ENCODE assay signal across 15 cellular contexts in the genomic region with DNA sequence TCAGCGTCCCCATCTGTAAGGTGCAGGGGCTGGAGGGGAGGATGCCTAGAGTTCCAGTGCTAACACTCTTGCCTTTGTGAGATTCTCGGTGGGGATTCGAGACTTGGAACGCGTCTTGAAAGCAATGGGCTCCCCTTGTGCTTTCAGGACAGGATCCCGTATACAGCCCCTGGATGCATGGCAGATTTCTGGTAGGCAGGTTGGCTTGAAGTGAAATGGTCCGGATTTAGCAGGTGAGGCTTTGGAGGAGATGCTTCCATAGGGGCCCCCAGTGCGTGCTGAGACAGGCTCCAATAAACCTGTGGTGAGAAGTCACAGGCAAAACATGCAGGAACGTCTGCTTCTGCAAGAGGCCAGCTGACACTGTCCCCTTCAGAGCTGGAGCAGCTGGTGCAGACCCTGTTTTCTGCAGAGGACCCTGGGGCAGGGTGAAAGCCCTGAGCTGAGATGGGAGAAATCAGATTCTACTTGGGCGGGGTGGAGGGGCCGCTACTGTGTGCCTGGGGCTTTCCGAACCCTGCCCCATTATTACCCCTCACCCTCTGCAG.
DNase-seq lines count a peak whose midpoint lies in the region; ATAC-seq, FAIRE-seq and TF ChIP-seq lines count a peak whose summit lies in the region.
"Had no signal": no experiment of that assay in that cellular context is flagged by ENCODE, and none has a peak within 500 bp of the region (broad histone marks: within the 10 kb centered on the region; RNA-seq: fewer than 3 reads in every experiment).

No MANE protein-coding gene starts in this region.

- H3K9ac ChIP-seq in mammary epithelial cell (ENCODE audit: insufficient read depth, low read length), result no peak overlapping the region

- H3K79me2 ChIP-seq in mammary epithelial cell (ENCODE audit: insufficient read depth, low read length), result no peaks in the 10 kb centered on the region

- H3K27me3 ChIP-seq in mammary epithelial cell (ENCODE audit: insufficient read depth, low read length) (no peaks in the 10 kb centered on the region), bronchial epithelial cell (ENCODE audit: control insufficient read depth, insufficient read depth, low read length) (peaks cover 3% of the 10 kb centered on the region), lung (ENCODE audit: control insufficient read depth, insufficient read depth) (no peaks in the 10 kb centered on the region), testis (no peaks in the 10 kb centered on the region)
- H3K27me3 ChIP-seq: MG63 had no signal

- H3K4me3 ChIP-seq in mammary epithelial cell (replicated peaks in 1 of 3; ENCODE audit: insufficient read depth in 1 of 3, low read depth in 2 of 3, low read length in 3 of 3) (no peak overlapping the region), bronchial epithelial cell (ENCODE audit: low read depth, low read length) (no peak overlapping the region), lung (no peak overlapping the region), testis (no peak overlapping the region)
- H3K4me3 ChIP-seq: MG63 had no signal

- ATAC-seq in lung (ENCODE audit: insufficient read depth, low FRiP score), result no peak

- BruUV-seq in mammary epithelial cell (replicated peaks; lab: Mats Ljungman, UMichigan), result no TSS peak
- no TSS peak for BruUV-seq in MCF 10A (replicated peaks; lab: Mats Ljungman, UMichigan)

- dilution Hi-C loops in mammary epithelial cell (cut with HindIII; ENCODE audit: low sequenced_read_pairs), result no loop called here

- FAIRE-seq in bronchial epithelial cell (lab: Jason Lieb, UNC), result peak; percentile 28
- FAIRE-seq: GM12891, GM18507 had no signal

- DNase-seq in mammary epithelial cell, result peak; percentile 26
- no peak for DNase-seq in MCF 10A (ENCODE audit: unreplicated experiment)
- no peak for DNase-seq in bronchial epithelial cell (ENCODE audit: low read depth)
- peak; percentile 23 for DNase-seq in lung (ENCODE audit: low spot score)
- DNase-seq in testis, result peak; percentile 2
- no peak for DNase-seq in NCI-H1417 (lab: John Stamatoyannopoulos, UW)
- no peak for DNase-seq in SIG-M5 (lab: John Stamatoyannopoulos, UW)
- no peak for DNase-seq in HFFc6
- DNase-seq: GDM1, MG63, NCI-H187, NCI-H774 had no signal

- no peaks in the 10 kb centered on the region for H4K20me1 ChIP-seq in mammary epithelial cell (ENCODE audit: insufficient read depth, low read length)

- 40% methylated on average over 8 of the region's 12 CpGs for WGBS in mammary epithelial cell (ENCODE audit: low coverage, missing lambda C conversion rate)
- 80 to 83% methylated on average over 12 of the region's 12 CpGs for WGBS in lung, 2 donors
- 82 to 84% methylated on average over 12 of the region's 12 CpGs for WGBS in testis, 2 donors

- H3K9me3 Mint-ChIP-seq in MCF 10A (ENCODE audit: unreplicated experiment), result no peaks in the 10 kb centered on the region
- peaks cover 20% of the 10 kb centered on the region for H3K9me3 Mint-ChIP-seq in HFFc6

- TF ChIP-seq POLR2A in testis (IDR thresholded peaks at IDR 0.05), result no peak

- H3K36me3 ChIP-seq in mammary epithelial cell (ENCODE audit: insufficient read depth, low read length) (no peaks in the 10 kb centered on the region), bronchial epithelial cell (ENCODE audit: control insufficient read depth, insufficient read depth, low read length) (no peaks in the 10 kb centered on the region), lung (ENCODE audit: control insufficient read depth in 2 of 2, insufficient read depth in 2 of 2, low read length in 2 of 2) (no peaks in the 10 kb centered on the region), testis (ENCODE audit: low read depth, missing control alignments) (no peaks in the 10 kb centered on the region)
- H3K36me3 ChIP-seq: MG63 had no signal

- H3K4me1 ChIP-seq in mammary epithelial cell (ENCODE audit: insufficient read depth, low read length), result no peaks in the 10 kb centered on the region
- H3K4me1 ChIP-seq in lung (ENCODE audit: control insufficient read depth in 2 of 2, insufficient read depth in 2 of 2, low read length in 2 of 2), result no peaks in the 10 kb centered on the region
- H3K4me1 ChIP-seq in testis, result no peaks in the 10 kb centered on the region

- in situ Hi-C loops in mammary epithelial cell (cut with MboI; ENCODE audit: low sequenced_read_pairs in 2 of 2), result loop anchor here in 1 of 2 donors (25.0 kb wide), 1 partner anchor 1206 kb away; the partner anchor contains the start of gene MATN1

- H3K4me2 ChIP-seq in mammary epithelial cell (ENCODE audit: insufficient read depth, low read depth, low read length), result no peak overlapping the region

- H2AFZ ChIP-seq in mammary epithelial cell (ENCODE audit: low read depth, low read length), result no peak overlapping the region

- H3K27ac ChIP-seq in mammary epithelial cell (ENCODE audit: insufficient read depth, low read depth, low read length) (no peak overlapping the region), lung (ENCODE audit: low read depth in 1 of 2, low read length in 1 of 2) (no peak overlapping the region), testis (no peak overlapping the region)
- H3K27ac ChIP-seq: C4-2B had no signal

- H3K27me3 Mint-ChIP-seq in MCF 10A (ENCODE audit: insufficient read depth, unreplicated experiment) (peaks cover 84% of the 10 kb centered on the region), HFFc6 (ENCODE audit: insufficient read depth) (peaks cover 13% of the 10 kb centered on the region; the same call in 1 of the 2 replicates)

- TF ChIP-seq CTCF in mammary epithelial cell (conservative IDR thresholded peaks at IDR 0.05 in 1 of 2, IDR thresholded peaks at IDR 0.05 in 1 of 2; ENCODE audit: extremely low read depth in 1 of 2, insufficient read depth in 1 of 2, low read depth in 1 of 2, low read length in 2 of 2) (no peak), MCF 10A (IDR thresholded peaks at IDR 0.05; ENCODE audit: unreplicated experiment) (no peak), bronchial epithelial cell (IDR thresholded peaks at IDR 0.05; ENCODE audit: insufficient read depth, low read length, severe bottlenecking) (no peak), lung (IDR thresholded peaks at IDR 0.05; ENCODE audit: control extremely low read depth, extremely low read depth) (no peak), testis (IDR thresholded peaks at IDR 0.05) (no peak), HFFc6 (IDR thresholded peaks at IDR 0.05) (no peak)

- H3K36me3 Mint-ChIP-seq in MCF 10A (ENCODE audit: insufficient read depth, unreplicated experiment), result no peaks in the 10 kb centered on the region
- H3K36me3 Mint-ChIP-seq in HFFc6 (ENCODE audit: low read depth), result no peaks in the 10 kb centered on the region; the same call in 1 of the 2 replicates

- H3K27ac Mint-ChIP-seq in MCF 10A (ENCODE audit: low read depth, unreplicated experiment), result no peak overlapping the region
- H3K27ac Mint-ChIP-seq in HFFc6, result no peak overlapping the region

- POLR2A ChIA-PET in MCF 10A (lab: Yijun Ruan, JAX), result no interaction called here

- H3K4me1 Mint-ChIP-seq in MCF 10A (ENCODE audit: insufficient read depth, unreplicated experiment) (no peaks in the 10 kb centered on the region), HFFc6 (ENCODE audit: low read depth) (no peaks in the 10 kb centered on the region)

- no peak overlapping the region for H3K4me3 Mint-ChIP-seq in MCF 10A (ENCODE audit: unreplicated experiment)
- no peak overlapping the region for H3K4me3 Mint-ChIP-seq in HFFc6

- intact Hi-C loops in mammary epithelial cell (cut with micrococcal nuclease) (no loop called here), MCF 10A (cut with micrococcal nuclease) (no loop called here), testis (cut with DNase I; ENCODE audit: low total_unique reads) (no loop called here)

- CTCF ChIA-PET in mammary epithelial cell (lab: Charles Lee; ENCODE audit: low non-redundant PET) (no interaction called here), MCF 10A (lab: Yijun Ruan, JAX) (no interaction called here)

- H3K9me3 ChIP-seq in mammary epithelial cell (replicated peaks; ENCODE audit: insufficient read depth, low read length) (no peaks in the 10 kb centered on the region), lung (ENCODE audit: control insufficient read depth in 2 of 2, insufficient read depth in 1 of 2, low read length in 1 of 2) (no peaks in the 10 kb centered on the region), testis (no peaks in the 10 kb centered on the region)
- H3K9me3 ChIP-seq: MG63 had no signal

Comparison
In these comparisons a context has a peak if more than half of its experiments do, and no peak if none do; other contexts are left out.
1. DNase-seq: peak in mammary epithelial cell (single experiment), lung (single experiment) and testis (single experiment); none in MCF 10A (single experiment), bronchial epithelial cell (single experiment), NCI-H1417 (0 of 3), SIG-M5 (single experiment) and HFFc6 (single experiment).